In genomic region chr11:18321991-18322711, GRCh38 we compare ENCODE assay signal across 8 cellular contexts. TPM values are rescaled to one million over a fixed set of nuclear protein-coding genes. Genes with fewer than 3 reads are reported as not detected.
DNase-seq lines count a peak whose midpoint lies in the region; FAIRE-seq and TF ChIP-seq lines count a peak whose summit lies in the region.

TSS of gene GTF2H1 (plus strand) at chr11:18322567. CDS start at chr11:18333075, 10,508 bp downstream.
TSS of gene HPS5 (minus strand) at chr11:18322140. CDS start at chr11:18317858, 4,282 bp downstream.

- H3K4me3 ChIP-seq in neutrophil (ENCODE audit: low read depth in 1 of 2, low read length in 1 of 2): peak within 1 kb of the TSS; percentile 85 to 87

- H3K36me3 ChIP-seq in neutrophil: peaks cover 6% of the 10 kb centered on the region

- peaks cover 32 to 39% of the 10 kb centered on the region in 2 experiments for H3K4me1 ChIP-seq in neutrophil (ENCODE audit: control insufficient read depth in 1 of 2, insufficient read depth in 1 of 2, low read depth in 1 of 2, low read length in 1 of 2)

- no peaks in the 10 kb centered on the region for H3K9me3 ChIP-seq in neutrophil

- H3K27me3 ChIP-seq in neutrophil: no peaks in the 10 kb centered on the region

- H3K9me3 Mint-ChIP-seq in activated naive CD4-positive, alpha-beta T cell treated with anti-CD3 and anti-CD28 coated beads for 36 hours: no peaks in the 10 kb centered on the region

- H3K27ac Mint-ChIP-seq in activated naive CD4-positive, alpha-beta T cell treated with anti-CD3 and anti-CD28 coated beads for 36 hours: peak within 1 kb of the TSS; percentile 100

- H3K27me3 Mint-ChIP-seq in activated naive CD4-positive, alpha-beta T cell treated with anti-CD3 and anti-CD28 coated beads for 36 hours (ENCODE audit: low read depth): no peaks in the 10 kb centered on the region

- H3K4me3 Mint-ChIP-seq in activated naive CD4-positive, alpha-beta T cell treated with anti-CD3 and anti-CD28 coated beads for 36 hours: peak within 1 kb of the TSS; percentile 98

- peak within 1 kb of the TSS; percentile 95 for H3K27ac ChIP-seq in neutrophil
- peak within 1 kb of the TSS; percentile 100 for H3K27ac ChIP-seq in substantia nigra (ENCODE audit: low read depth, low read length, poor library complexity, severe bottlenecking)

- DNase-seq in GF-D8 (lab: John Stamatoyannopoulos, UW) (peak; percentile 80), HEK293T (ENCODE audit: extremely low spot score) (peak; percentile 99), MV-4-11 (lab: John Stamatoyannopoulos, UW) (peak; percentile 97), SK-MEL-5 (ENCODE audit: low read depth, low spot score) (peak; percentile 99), frontal cortex (ENCODE audit: low spot score in 2 of 2) (peak; percentile 82 to 93), substantia nigra (lab: John Stamatoyannopoulos, UW) (peak; percentile 81 to 100 (median 94))
- DNase-seq in activated naive CD4-positive, alpha-beta T cell treated with anti-CD3 and anti-CD28 coated beads for 36 hours: peak; percentile 98

- no peak for FAIRE-seq in frontal cortex (lab: Jason Lieb, UNC)

- peaks cover 26% of the 10 kb centered on the region for H3K36me3 Mint-ChIP-seq in activated naive CD4-positive, alpha-beta T cell treated with anti-CD3 and anti-CD28 coated beads for 36 hours (ENCODE audit: low read depth)

- intact Hi-C loops in activated naive CD4-positive, alpha-beta T cell treated with anti-CD3 and anti-CD28 coated beads for 36 hours (cut with micrococcal nuclease): loop anchor here (1.0 to 5.0 kb wide), 11 partner anchors 27 to 919 kb away; partner anchors contain the start of genes E2F8, SAAL1, SERGEF and SPTY2D1

- peaks cover 64% of the 10 kb centered on the region for H3K4me1 Mint-ChIP-seq in activated naive CD4-positive, alpha-beta T cell treated with anti-CD3 and anti-CD28 coated beads for 36 hours (ENCODE audit: low read depth)

- CTCF ChIA-PET in HEK293T (lab: Yijun Ruan, JAX): no interaction called here
- CTCF ChIA-PET in activated naive CD4-positive, alpha-beta T cell treated with anti-CD3 and anti-CD28 coated beads for 36 hours (lab: Charles Lee): interaction anchor here (2.9 kb wide), 1 partner anchor 78 kb away, joined by 7 read pairs; no protein-coding TSS in a partner anchor

- in situ Hi-C loops in SK-MEL-5 (cut with HindIII; ENCODE audit: low pct_unique_long_range_greater_than_20kb, low sequenced_read_pairs): no loop called here

- POLR2A ChIA-PET in HEK293T (lab: Yijun Ruan, JAX): interaction anchor here (0.6 to 4.3 kb wide), 5 partner anchors 10 to 204 kb away, joined by 3 to 37 read pairs (median 3); partner anchors contain the start of genes LDHA and TSG101

- TF ChIP-seq CTCF in neutrophil (IDR thresholded peaks at IDR 0.05): no peak

TF ChIP-seq in HEK293T, 16 proteins besides CTCF, POLR2A, EP300 and RAD21:
- TF ChIP-seq HDGF (IDR thresholded peaks at IDR 0.05; ENCODE audit: borderline replicate concordance) (no peak), ELF4 (IDR thresholded peaks at IDR 0.05) (peak; percentile 95; the same call in 1 of the 2 replicates), L3MBTL2 (conservative IDR thresholded peaks at IDR 0.05) (peak; percentile 99), FOXK2 (IDR thresholded peaks at IDR 0.05) (peak; percentile 68; the same call in 1 of the 2 replicates), NFRKB (IDR thresholded peaks at IDR 0.05) (peak; percentile 41; the same call in 1 of the 2 replicates), LEF1 (IDR thresholded peaks at IDR 0.05; ENCODE audit: borderline replicate concordance) (peak; percentile 66; the same call in 1 of the 2 replicates), ARNT (IDR thresholded peaks at IDR 0.05) (no peak), BHLHE40 (IDR thresholded peaks at IDR 0.05; ENCODE audit: borderline replicate concordance) (peak; percentile 57)

RNA-seq across cellular contexts. Expression of gene GTF2H1, which starts in this region (rescaled TPM):
- 129 and 153 TPM in 2 replicates for total RNA-seq in SK-MEL-5 (2014; rRNA removed; shearing (Covaris generic))
- 73.3 and 96.0 TPM in 2 replicates for polyA plus RNA-seq in SK-MEL-5 (2015; cell fraction: cytosol; rRNA removed)
- polyA plus RNA-seq in SK-MEL-5 (2015; cell fraction: nucleus; rRNA removed): 151 and 209 TPM in 2 replicates
- 10 to 100 TPM; 33.4 to 34.1 TPM for total RNA-seq in activated naive CD4-positive, alpha-beta T cell treated with anti-CD3 and anti-CD28 coated beads for 36 hours
- total RNA-seq in frontal cortex: 69.7 TPM

RNA-seq across cellular contexts. Expression of gene HPS5, which starts in this region (rescaled TPM):
- 196 and 240 TPM in 2 replicates for total RNA-seq in SK-MEL-5 (2014; rRNA removed; shearing (Covaris generic))
- polyA plus RNA-seq in SK-MEL-5 (2015; cell fraction: cytosol; rRNA removed): 93.1 and 129 TPM in 2 replicates
- polyA plus RNA-seq in SK-MEL-5 (2015; cell fraction: nucleus; rRNA removed): 133 and 137 TPM in 2 replicates
- total RNA-seq in activated naive CD4-positive, alpha-beta T cell treated with anti-CD3 and anti-CD28 coated beads for 36 hours: 10 to 100 TPM; 21.7 to 21.9 TPM
- 191 TPM for total RNA-seq in frontal cortex

Comparison
In these comparisons a context has a peak if more than half of its experiments do, and no peak if none do; other contexts are left out.
1. Peak in every context shown above with its lines: DNase-seq, H3K4me3 ChIP-seq and H3K27ac ChIP-seq.